ENCODE assay signal across 36 cellular contexts in the genomic region with DNA sequence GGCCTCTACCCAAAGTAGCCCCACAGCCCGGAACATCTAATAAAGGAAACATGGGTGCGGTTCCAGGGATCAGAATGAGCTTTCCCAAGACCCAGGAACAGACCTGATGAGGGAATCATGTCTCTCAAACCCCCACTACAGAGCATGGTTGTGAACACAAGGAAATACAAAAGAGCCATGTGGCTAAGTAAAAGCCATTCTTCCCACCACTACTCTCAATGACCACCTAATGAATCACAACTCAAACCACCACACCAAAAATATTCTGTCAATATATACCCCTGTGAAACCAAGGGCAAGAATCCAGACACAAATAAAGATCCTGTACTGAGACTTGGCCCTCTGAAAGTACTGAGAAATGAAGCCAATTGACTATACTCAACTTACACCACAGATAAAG. TPM values are rescaled to one million over a fixed set of nuclear protein-coding genes. Genes with fewer than 3 reads are reported as not detected.
"Had no signal": no experiment of that assay in that cellular context is flagged by ENCODE, and none has a peak within 500 bp of the region (broad histone marks: within the 10 kb centered on the region; RNA-seq: fewer than 3 reads in every experiment).

No MANE protein-coding gene starts in this region.

- ATAC-seq: activated CD4-positive, alpha-beta T cell treated with anti-CD3 and anti-CD28 coated beads for 36 hours; activated CD4-positive, CD25-positive, alpha-beta regulatory T cell treated with anti-CD3 and anti-CD28 coated beads, Interleukin-2, amount 50 U/mL, for 24 hours; activated CD8-positive, alpha-beta T cell treated with anti-CD3 and anti-CD28 coated beads, Interleukin-2, amount 10 ng/mL, durations not matched to agents 7 days and 5 days; WTC11 had no signal

- H3K27me3 Mint-ChIP-seq: activated CD4-positive, alpha-beta T cell treated with anti-CD3 and anti-CD28 coated beads for 36 hours; activated CD4-positive, alpha-beta T cell treated with anti-CD3 and anti-CD28 coated beads, Interleukin-2, amount 10 ng/mL, durations not matched to agents 7 days and 5 days; activated naive CD4-positive, alpha-beta T cell treated with anti-CD3 and anti-CD28 coated beads, Interleukin-2, amount 50 U/mL, for 24 hours; activated naive CD8-positive, alpha-beta T cell treated with anti-CD3 and anti-CD28 coated beads, Interleukin-2, amount 10 ng/mL, durations not matched to agents 7 days and 5 days; activated T-cell treated with anti-CD3 and anti-CD28 coated beads, Interleukin-2, amount 50 U/mL, for 24 hours; brain had no signal

- H3K4me1 Mint-ChIP-seq: activated CD4-positive, alpha-beta T cell treated with anti-CD3 and anti-CD28 coated beads for 36 hours; activated CD4-positive, alpha-beta T cell treated with anti-CD3 and anti-CD28 coated beads, Interleukin-2, amount 10 ng/mL, durations not matched to agents 7 days and 5 days; activated naive CD4-positive, alpha-beta T cell treated with anti-CD3 and anti-CD28 coated beads, Interleukin-2, amount 50 U/mL, for 24 hours; activated naive CD8-positive, alpha-beta T cell treated with anti-CD3 and anti-CD28 coated beads, Interleukin-2, amount 10 ng/mL, durations not matched to agents 7 days and 5 days had no signal

- H3K27ac Mint-ChIP-seq: activated CD4-positive, alpha-beta T cell treated with anti-CD3 and anti-CD28 coated beads for 36 hours; activated CD4-positive, alpha-beta T cell treated with anti-CD3 and anti-CD28 coated beads, Interleukin-2, amount 10 ng/mL, durations not matched to agents 7 days and 5 days; activated CD8-positive, alpha-beta T cell treated with anti-CD3 and anti-CD28 coated beads, Interleukin-2, amount 10 ng/mL, durations not matched to agents 7 days and 5 days; activated naive CD4-positive, alpha-beta T cell treated with anti-CD3 and anti-CD28 coated beads, Interleukin-2, amount 50 U/mL, for 24 hours; activated naive CD8-positive, alpha-beta T cell treated with anti-CD3 and anti-CD28 coated beads, Interleukin-2, amount 10 ng/mL, durations not matched to agents 7 days and 5 days; activated T-cell treated with anti-CD3 and anti-CD28 coated beads, Interleukin-2, amount 50 U/mL, for 24 hours; activated T-helper 2 cell treated with anti-CD3 and anti-CD28 coated beads, Interferon-gamma antibody, Interleukin-2, Interleukin-4, amounts not matched to agents 10 μg/mL and 5 μg/mL and 100 μg/mL, durations not matched to agents 14 hours and 24 hours and 36 hours; brain; WTC11 had no signal

- H3K27ac ChIP-seq: ascending aorta had no signal

- H3K36me3 Mint-ChIP-seq: activated naive CD4-positive, alpha-beta T cell treated with anti-CD3 and anti-CD28 coated beads, Interleukin-2, amount 50 U/mL, for 24 hours; activated naive CD8-positive, alpha-beta T cell treated with anti-CD3 and anti-CD28 coated beads, Interleukin-2, amount 10 ng/mL, durations not matched to agents 7 days and 5 days had no signal

- DNase-seq: activated CD4-positive, alpha-beta T cell treated with anti-CD3 and anti-CD28 coated beads for 36 hours; activated CD4-positive, alpha-beta T cell treated with anti-CD3 and anti-CD28 coated beads, Interleukin-2, amount 10 ng/mL, durations not matched to agents 7 days and 5 days; activated CD4-positive, alpha-beta T cell treated with anti-CD3 and anti-CD28 coated beads, Interleukin-2, amount 50 U/mL, for 48 hours; activated CD8-positive, alpha-beta T cell treated with anti-CD3 and anti-CD28 coated beads, Interleukin-2, amount 10 ng/mL, durations not matched to agents 7 days and 5 days; activated gamma-delta T cell; activated naive CD4-positive, alpha-beta T cell treated with Interleukin-2 at 50 U/mL for 16 hours; activated naive CD8-positive, alpha-beta T cell treated with anti-CD3 and anti-CD28 coated beads, Interleukin-2, amount 10 ng/mL, durations not matched to agents 7 days and 5 days; activated T-cell treated with anti-CD3 and anti-CD28 coated beads, Interleukin-2, amount 50 U/mL, for 24 hours; amygdala; caudate nucleus; cerebellar nuclear complex; Kasumi-1; KG1; MM.1S; MV-4-11; NCI-H1092; NCI-H1436 treated with DMSO at 0.1 percent for 48 hours; NCI-H1694 treated with DMSO at 0.1 percent for 48 hours; NCI-H2029 treated with DMSO at 0.1 percent for 48 hours; NCI-H2107; NCI-H2171; NCI-H510A; NCI-H526; NCI-H748 treated with DMSO at 0.1 percent for 48 hours; Right ventricle myocardium superior; T1000 had no signal

- H3K4me3 ChIP-seq: ascending aorta had no signal

- H3K36me3 ChIP-seq: ascending aorta had no signal

- FAIRE-seq: bronchial epithelial cell had no signal

- H3K27me3 ChIP-seq: ascending aorta had no signal

- H3K4me3 Mint-ChIP-seq: activated CD4-positive, alpha-beta T cell treated with anti-CD3 and anti-CD28 coated beads for 36 hours; activated CD4-positive, alpha-beta T cell treated with anti-CD3 and anti-CD28 coated beads, Interleukin-2, amount 10 ng/mL, durations not matched to agents 7 days and 5 days; activated CD8-positive, alpha-beta T cell treated with anti-CD3 and anti-CD28 coated beads, Interleukin-2, amount 10 ng/mL, durations not matched to agents 7 days and 5 days; activated naive CD4-positive, alpha-beta T cell treated with anti-CD3 and anti-CD28 coated beads, Interleukin-2, amount 50 U/mL, for 24 hours; activated naive CD8-positive, alpha-beta T cell treated with anti-CD3 and anti-CD28 coated beads, Interleukin-2, amount 10 ng/mL, durations not matched to agents 7 days and 5 days; activated T-cell treated with anti-CD3 and anti-CD28 coated beads, Interleukin-2, amount 50 U/mL, for 24 hours; brain; WTC11 had no signal

RNA-seq across cellular contexts. Expression of a gene that starts 20.9 kb away (rescaled TPM):
- total RNA-seq: activated CD4-positive, alpha-beta T cell treated with anti-CD3 and anti-CD28 coated beads for 36 hours; activated CD4-positive, alpha-beta T cell treated with anti-CD3 and anti-CD28 coated beads, Interleukin-2, amount 10 ng/mL, durations not matched to agents 7 days and 5 days; activated CD8-positive, alpha-beta T cell treated with anti-CD3 and anti-CD28 coated beads, Interleukin-2, amount 10 ng/mL, durations not matched to agents 7 days and 5 days; activated naive CD8-positive, alpha-beta T cell treated with anti-CD3 and anti-CD28 coated beads, Interleukin-2, amount 10 ng/mL, durations not matched to agents 7 days and 5 days; activated T-helper 2 cell treated with anti-CD3 and anti-CD28 coated beads, Interferon-gamma antibody, Interleukin-2, Interleukin-4, amounts not matched to agents 10 μg/mL and 5 μg/mL and 100 μg/mL, durations not matched to agents 14 hours and 24 hours and 36 hours; OCI-LY7; T-helper 1 cell treated with Interleukin-12 subunit alpha and Interleukin-12 subunit beta and Interleukin-4 antibody, amounts not matched to agents 30 ng/mL and 1 ng/mL, for 36 hours; T-helper 2 cell treated with Interferon-gamma antibody and Interleukin-4, amounts not matched to agents 100 ng/mL and 5 ng/mL, for 36 hours had no signal
